In genomic region chr1:71762514-71763255, GRCh38 we compare ENCODE assay signal across 29 cellular contexts.
"Had no signal": no experiment of that assay in that cellular context is flagged by ENCODE, and none has a peak within 500 bp of the region (broad histone marks: within the 10 kb centered on the region; RNA-seq: fewer than 3 reads in every experiment).

No MANE protein-coding gene starts in this region.

- H3K36me3 ChIP-seq: adrenal gland had no signal

- H3K4me3 ChIP-seq: adrenal gland, body of pancreas, coronary artery, dorsolateral prefrontal cortex had no signal

- H3K27ac ChIP-seq: adrenal gland, body of pancreas, coronary artery, dorsolateral prefrontal cortex had no signal

- H3K27me3 ChIP-seq: adrenal gland, body of pancreas, dorsolateral prefrontal cortex had no signal

- DNase-seq: activated CD4-positive, alpha-beta memory T cell treated with anti-CD3 and anti-CD28 coated beads for 36 hours; activated CD4-positive, alpha-beta T cell treated with anti-CD3 and anti-CD28 coated beads for 36 hours; activated CD4-positive, alpha-beta T cell treated with anti-CD3 and anti-CD28 coated beads, Interleukin-2, amount 10 ng/mL, durations not matched to agents 24 days and 14 days; activated CD4-positive, CD25-positive, alpha-beta regulatory T cell; activated CD4-positive, CD25-positive, alpha-beta regulatory T cell treated with anti-CD3 and anti-CD28 coated beads, Interleukin-2, amount 50 U/mL, for 72 hours; activated CD8-positive, alpha-beta memory T cell treated with anti-CD3 and anti-CD28 coated beads, Interleukin-2, amount 10 ng/mL, durations not matched to agents 7 days and 5 days; activated CD8-positive, alpha-beta memory T cell treated with anti-CD3 and anti-CD28 coated beads, Interleukin-2, amount 50 U/mL, for 4 hours; activated CD8-positive, alpha-beta T cell treated with anti-CD3 and anti-CD28 coated beads, Interleukin-2, amount 10 ng/mL, durations not matched to agents 7 days and 5 days; activated effector memory CD4-positive, alpha-beta T cell treated with anti-CD3 and anti-CD28 coated beads, Interleukin-2, amount 50 U/mL, for 16 hours; activated naive CD4-positive, alpha-beta T cell treated with anti-CD3 and anti-CD28 coated beads for 36 hours; activated naive CD8-positive, alpha-beta T cell treated with anti-CD3 and anti-CD28 coated beads for 36 hours; activated naive CD8-positive, alpha-beta T cell treated with anti-CD3 and anti-CD28 coated beads, Interleukin-2, amount 50 U/mL, for 24 hours; activated T-cell treated with anti-CD3 and anti-CD28 coated beads, Interleukin-2, amount 50 U/mL, for 1 hour; activated T-cell treated with anti-CD3 and anti-CD28 coated beads, Interleukin-2, amount 50 U/mL, for 48 hours; adrenal gland; amygdala; aorta; body of pancreas; caudate nucleus; dorsolateral prefrontal cortex; effector memory CD4-positive, alpha-beta T cell; endodermal cell; foreskin fibroblast; SW 1271; T-cell; T-helper 9 cell had no signal

- ATAC-seq: activated CD4-positive, alpha-beta T cell treated with anti-CD3 and anti-CD28 coated beads for 36 hours; activated CD8-positive, alpha-beta memory T cell treated with anti-CD3 and anti-CD28 coated beads, Interleukin-2, amount 10 ng/mL, durations not matched to agents 7 days and 5 days; activated CD8-positive, alpha-beta T cell treated with anti-CD3 and anti-CD28 coated beads, Interleukin-2, amount 10 ng/mL, durations not matched to agents 7 days and 5 days; activated naive CD8-positive, alpha-beta T cell treated with anti-CD3 and anti-CD28 coated beads, Interleukin-2, amount 50 U/mL, for 24 hours; body of pancreas; esophagus mucosa; T-cell had no signal

- H3K4me1 ChIP-seq: adrenal gland, body of pancreas had no signal

- FAIRE-seq: frontal cortex had no signal

- H3K9me3 ChIP-seq: adrenal gland, body of pancreas had no signal
